In genomic region chr11:13105237-13105844, GRCh38 we compare ENCODE assay signal across 10 cellular contexts.
A peak's percentile ranks its signal among the peaks of the same experiment; 100 is the strongest.
DNase-seq lines count a peak whose midpoint lies in the region; ATAC-seq and TF ChIP-seq lines count a peak whose summit lies in the region.
"Had no signal": no experiment of that assay in that cellular context is flagged by ENCODE, and none has a peak within 500 bp of the region (broad histone marks: within the 10 kb centered on the region; RNA-seq: fewer than 3 reads in every experiment).

No MANE protein-coding gene starts in this region.

- intact Hi-C loops in OCI-LY7 (cut with micrococcal nuclease; ENCODE audit: unreplicated experiment) = no loop called here
- intact Hi-C loops in activated T-helper 2 cell treated with anti-CD3 and anti-CD28 coated beads, Interferon-gamma antibody, Interleukin-2, Interleukin-4, amounts not matched to agents 10 μg/mL and 5 μg/mL and 100 μg/mL, durations not matched to agents 14 hours and 24 hours and 36 hours (cut with micrococcal nuclease) = no loop called here

- no peak overlapping the region for H3K4me3 Mint-ChIP-seq in brain
- H3K4me3 Mint-ChIP-seq in activated T-helper 2 cell treated with anti-CD3 and anti-CD28 coated beads, Interferon-gamma antibody, Interleukin-2, Interleukin-4, amounts not matched to agents 10 μg/mL and 5 μg/mL and 100 μg/mL, durations not matched to agents 14 hours and 24 hours and 36 hours (ENCODE audit: low read depth) = no peak overlapping the region
- H3K4me3 Mint-ChIP-seq in immature natural killer cell = no peak overlapping the region

- H4K20me1 ChIP-seq in OCI-LY7 (ENCODE audit: insufficient read depth, low read length) = no peaks in the 10 kb centered on the region

- H3K27me3 Mint-ChIP-seq in brain (peaks cover 5% of the 10 kb centered on the region), immature natural killer cell (ENCODE audit: low read depth in 3 of 3) (peaks cover 2 to 12% (median 10%) of the 10 kb centered on the region in 3 donors)
- H3K27me3 Mint-ChIP-seq in activated T-helper 2 cell treated with anti-CD3 and anti-CD28 coated beads, Interferon-gamma antibody, Interleukin-2, Interleukin-4, amounts not matched to agents 10 μg/mL and 5 μg/mL and 100 μg/mL, durations not matched to agents 14 hours and 24 hours and 36 hours (ENCODE audit: low read depth) = peaks cover 11% of the 10 kb centered on the region

- peak; percentile 93 for DNase-seq in DMS153 treated with DMSO at 0.1 percent for 48 hours (lab: John Stamatoyannopoulos, UW; ENCODE audit: unreplicated experiment)
- peak; percentile 65 for DNase-seq in NCI-H1417 treated with DMSO at 0.1 percent for 48 hours (lab: John Stamatoyannopoulos, UW)
- DNase-seq in epidermal melanocyte (ENCODE audit: insufficient read length, low spot score) = no peak
- no peak for DNase-seq in OCI-LY7 (ENCODE audit: low spot score)
- no peak for DNase-seq in activated T-helper 2 cell treated with anti-CD3 and anti-CD28 coated beads, Interferon-gamma antibody, Interleukin-2, Interleukin-4, amounts not matched to agents 10 μg/mL and 5 μg/mL and 100 μg/mL, durations not matched to agents 14 hours and 24 hours and 36 hours (ENCODE audit: low spot score)
- no peak for DNase-seq in immature natural killer cell
- DNase-seq: activated CD8-positive, alpha-beta memory T cell treated with anti-CD3 and anti-CD28 coated beads, Interleukin-2, amount 50 U/mL, for 4 hours; IMR-90 had no signal

- H3K9me3 Mint-ChIP-seq in brain (peaks cover 0 to 15% (median 8%) of the 10 kb centered on the region in 5 experiments), immature natural killer cell (peaks cover 0 to 1% (median 0%) of the 10 kb centered on the region in 6 donors)
- H3K9me3 Mint-ChIP-seq in activated T-helper 2 cell treated with anti-CD3 and anti-CD28 coated beads, Interferon-gamma antibody, Interleukin-2, Interleukin-4, amounts not matched to agents 10 μg/mL and 5 μg/mL and 100 μg/mL, durations not matched to agents 14 hours and 24 hours and 36 hours = peaks cover 4% of the 10 kb centered on the region

- no peak overlapping the region for H3K4me3 ChIP-seq in OCI-LY7 (ENCODE audit: low read depth, low read length, poor library complexity, severe bottlenecking)

- peak; percentile 44 for ATAC-seq in HG02623 (IDR thresholded peaks at IDR 0.05; ENCODE audit: unreplicated experiment)

- H3K79me2 ChIP-seq in OCI-LY7 (ENCODE audit: insufficient read depth, low read depth, low read length) = no peaks in the 10 kb centered on the region

- H3K36me3 ChIP-seq in OCI-LY7 (ENCODE audit: insufficient read depth, low read length) = no peaks in the 10 kb centered on the region

- POLR2A ChIA-PET in OCI-LY7 (lab: Charles Lee) = no interaction called here

- H2AFZ ChIP-seq in OCI-LY7 (ENCODE audit: low read length) = no peak overlapping the region

- H3K9me2 ChIP-seq in OCI-LY7 (ENCODE audit: insufficient read depth, low read length) = no peaks in the 10 kb centered on the region

- CTCF ChIA-PET in OCI-LY7 (lab: Charles Lee; ENCODE audit: unreplicated experiment) = no interaction called here

- TF ChIP-seq CTCF in brain (conservative IDR thresholded peaks at IDR 0.05) (no peak), OCI-LY7 (conservative IDR thresholded peaks at IDR 0.05; ENCODE audit: low read length) (no peak)

- peaks cover 49% of the 10 kb centered on the region for H3K4me1 Mint-ChIP-seq in brain
- H3K4me1 Mint-ChIP-seq in activated T-helper 2 cell treated with anti-CD3 and anti-CD28 coated beads, Interferon-gamma antibody, Interleukin-2, Interleukin-4, amounts not matched to agents 10 μg/mL and 5 μg/mL and 100 μg/mL, durations not matched to agents 14 hours and 24 hours and 36 hours (ENCODE audit: low read depth) = no peaks in the 10 kb centered on the region
- H3K4me1 Mint-ChIP-seq in immature natural killer cell = no peaks in the 10 kb centered on the region

- no peaks in the 10 kb centered on the region for H3K4me1 ChIP-seq in OCI-LY7 (ENCODE audit: insufficient read depth, low read length, poor library complexity, severe bottlenecking)

- H3K9me3 ChIP-seq in OCI-LY7 (ENCODE audit: low read length) = no peaks in the 10 kb centered on the region

- BruUV-seq in OCI-LY7 (replicated peaks; lab: Mats Ljungman, UMichigan) = no TSS peak

- no peak overlapping the region for H3K27ac ChIP-seq in OCI-LY7 (ENCODE audit: low read depth, low read length, poor library complexity, severe bottlenecking)

- no peak overlapping the region for H3K4me2 ChIP-seq in OCI-LY7 (ENCODE audit: low read length)

- H3K36me3 Mint-ChIP-seq in brain = peaks cover 4% of the 10 kb centered on the region
- no peaks in the 10 kb centered on the region for H3K36me3 Mint-ChIP-seq in activated T-helper 2 cell treated with anti-CD3 and anti-CD28 coated beads, Interferon-gamma antibody, Interleukin-2, Interleukin-4, amounts not matched to agents 10 μg/mL and 5 μg/mL and 100 μg/mL, durations not matched to agents 14 hours and 24 hours and 36 hours (ENCODE audit: low read depth)
- no peaks in the 10 kb centered on the region for H3K36me3 Mint-ChIP-seq in immature natural killer cell

- H3K27ac Mint-ChIP-seq in brain (peak overlapping the region in 3 of 5 experiments; percentile 5 to 21 (median 5)), immature natural killer cell (no peak overlapping the region)
- no peak overlapping the region for H3K27ac Mint-ChIP-seq in activated T-helper 2 cell treated with anti-CD3 and anti-CD28 coated beads, Interferon-gamma antibody, Interleukin-2, Interleukin-4, amounts not matched to agents 10 μg/mL and 5 μg/mL and 100 μg/mL, durations not matched to agents 14 hours and 24 hours and 36 hours

Comparison
In these comparisons a context has a peak if more than half of its experiments do, and no peak if none do; other contexts are left out.
1. DNase-seq: peak in DMS153 treated with DMSO at 0.1 percent for 48 hours (single experiment) and NCI-H1417 treated with DMSO at 0.1 percent for 48 hours (single experiment); none in epidermal melanocyte (single experiment), OCI-LY7 (single experiment), activated T-helper 2 cell treated with anti-CD3 and anti-CD28 coated beads, Interferon-gamma antibody, Interleukin-2, Interleukin-4, amounts not matched to agents 10 μg/mL and 5 μg/mL and 100 μg/mL, durations not matched to agents 14 hours and 24 hours and 36 hours (single experiment) and immature natural killer cell (0 of 3).
2. H3K27ac Mint-ChIP-seq: peak in brain (3 of 5); none in activated T-helper 2 cell treated with anti-CD3 and anti-CD28 coated beads, Interferon-gamma antibody, Interleukin-2, Interleukin-4, amounts not matched to agents 10 μg/mL and 5 μg/mL and 100 μg/mL, durations not matched to agents 14 hours and 24 hours and 36 hours (single experiment) and immature natural killer cell (0 of 6).